In genomic region chr10:130924138-130924819, GRCh38 we compare ENCODE assay signal across 16 cellular contexts.
DNase-seq lines count a peak whose midpoint lies in the region; ATAC-seq and TF ChIP-seq lines count a peak whose summit lies in the region.
"Had no signal": no experiment of that assay in that cellular context is flagged by ENCODE, and none has a peak within 500 bp of the region (broad histone marks: within the 10 kb centered on the region; RNA-seq: fewer than 3 reads in every experiment).

No MANE protein-coding gene starts in this region.

- H3K27me3 ChIP-seq in endodermal cell (ENCODE audit: control insufficient read depth, insufficient read depth, low read length, poor library complexity, severe bottlenecking): no peaks in the 10 kb centered on the region

- H3K36me3 ChIP-seq in endodermal cell (ENCODE audit: control insufficient read depth, insufficient read depth, low read length): no peaks in the 10 kb centered on the region
- H3K36me3 ChIP-seq: esophagus squamous epithelium, heart left ventricle, suprapubic skin had no signal

- CTCF ChIA-PET in activated CD4-positive, alpha-beta T cell treated with anti-CD3 and anti-CD28 coated beads for 36 hours (lab: Charles Lee): no interaction called here

- peak; percentile 39 for DNase-seq in activated CD4-positive, alpha-beta T cell treated with anti-CD3 and anti-CD28 coated beads for 36 hours
- no peak for DNase-seq in activated CD4-positive, alpha-beta T cell treated with anti-CD3 and anti-CD28 coated beads, Interleukin-2, amount 50 U/mL, for 1 hour
- DNase-seq in MV-4-11 (lab: John Stamatoyannopoulos, UW) (peak; percentile 1), endodermal cell (peak; percentile 89), progenitor cell of endocrine pancreas (ENCODE audit: low spot score, unreplicated experiment) (peak; percentile 62), pons (ENCODE audit: low spot score) (no peak)
- DNase-seq: activated gamma-delta T cell; CD4-positive, alpha-beta T cell; esophagus squamous epithelium; heart left ventricle; NCI-H2029; SHP77 treated with DMSO at 0.1 percent for 48 hours had no signal

- H3K4me1 ChIP-seq in endodermal cell (ENCODE audit: control insufficient read depth, insufficient read depth, low read length): no peaks in the 10 kb centered on the region
- H3K4me1 ChIP-seq: heart left ventricle, suprapubic skin had no signal

- POLR2A ChIA-PET in activated CD4-positive, alpha-beta T cell treated with anti-CD3 and anti-CD28 coated beads for 36 hours (lab: Charles Lee): no interaction called here

- no peak overlapping the region for H3K4me3 ChIP-seq in endodermal cell (ENCODE audit: low read length)
- H3K4me3 ChIP-seq: esophagus squamous epithelium, heart left ventricle, suprapubic skin had no signal

- no peak overlapping the region for H3K27ac ChIP-seq in endodermal cell (ENCODE audit: low read depth, low read length)
- H3K27ac ChIP-seq: esophagus squamous epithelium, heart left ventricle, suprapubic skin had no signal

- no peaks in the 10 kb centered on the region for H3K27me3 Mint-ChIP-seq in activated CD4-positive, alpha-beta T cell treated with anti-CD3 and anti-CD28 coated beads for 36 hours
- H3K27me3 Mint-ChIP-seq in endodermal cell (ENCODE audit: insufficient read depth) (peaks cover under 1% of the 10 kb centered on the region), progenitor cell of endocrine pancreas (peaks cover 6% of the 10 kb centered on the region)
- H3K27me3 Mint-ChIP-seq: CD4-positive, alpha-beta T cell had no signal

- no peak overlapping the region for H3K27ac Mint-ChIP-seq in activated CD4-positive, alpha-beta T cell treated with anti-CD3 and anti-CD28 coated beads for 36 hours
- H3K27ac Mint-ChIP-seq in endodermal cell (no peak overlapping the region), progenitor cell of endocrine pancreas (no peak overlapping the region)
- H3K27ac Mint-ChIP-seq: CD4-positive, alpha-beta T cell; T-helper 2 cell treated with Interferon-gamma antibody and Interleukin-4, amounts not matched to agents 5 μg/mL and 100 μg/mL, for 36 hours had no signal

- no peaks in the 10 kb centered on the region for H3K4me1 Mint-ChIP-seq in activated CD4-positive, alpha-beta T cell treated with anti-CD3 and anti-CD28 coated beads for 36 hours
- H3K4me1 Mint-ChIP-seq in endodermal cell: no peaks in the 10 kb centered on the region
- no peaks in the 10 kb centered on the region for H3K4me1 Mint-ChIP-seq in progenitor cell of endocrine pancreas (ENCODE audit: low read depth)

- TF ChIP-seq CTCF in endodermal cell (conservative IDR thresholded peaks at IDR 0.05) (no peak), progenitor cell of endocrine pancreas (IDR thresholded peaks at IDR 0.05; ENCODE audit: unreplicated experiment) (no peak)

- no peaks in the 10 kb centered on the region for H3K9me3 Mint-ChIP-seq in activated CD4-positive, alpha-beta T cell treated with anti-CD3 and anti-CD28 coated beads for 36 hours (ENCODE audit: low read depth)
- no peaks in the 10 kb centered on the region for H3K9me3 Mint-ChIP-seq in endodermal cell
- H3K9me3 Mint-ChIP-seq in progenitor cell of endocrine pancreas (ENCODE audit: low read depth): no peaks in the 10 kb centered on the region
- H3K9me3 Mint-ChIP-seq: CD4-positive, alpha-beta T cell; T-helper 2 cell treated with Interferon-gamma antibody and Interleukin-4, amounts not matched to agents 5 μg/mL and 100 μg/mL, for 36 hours had no signal

- H3K4me3 Mint-ChIP-seq in activated CD4-positive, alpha-beta T cell treated with anti-CD3 and anti-CD28 coated beads for 36 hours: no peak overlapping the region
- no peak overlapping the region for H3K4me3 Mint-ChIP-seq in endodermal cell
- H3K4me3 Mint-ChIP-seq in progenitor cell of endocrine pancreas (ENCODE audit: low read depth): no peak overlapping the region
- H3K4me3 Mint-ChIP-seq: CD4-positive, alpha-beta T cell; T-helper 2 cell treated with Interferon-gamma antibody and Interleukin-4, amounts not matched to agents 5 μg/mL and 100 μg/mL, for 36 hours had no signal

- intact Hi-C loops in activated CD4-positive, alpha-beta T cell treated with anti-CD3 and anti-CD28 coated beads for 36 hours (cut with DNase I, micrococcal nuclease): no loop called here

- no peaks in the 10 kb centered on the region for H3K36me3 Mint-ChIP-seq in activated CD4-positive, alpha-beta T cell treated with anti-CD3 and anti-CD28 coated beads for 36 hours (ENCODE audit: low read depth)
- H3K36me3 Mint-ChIP-seq in endodermal cell (ENCODE audit: low read depth): no peaks in the 10 kb centered on the region
- H3K36me3 Mint-ChIP-seq in progenitor cell of endocrine pancreas (ENCODE audit: insufficient read depth): no peaks in the 10 kb centered on the region

- H3K9ac ChIP-seq in endodermal cell (ENCODE audit: extremely low read depth, low read length, poor library complexity, severe bottlenecking): no peak overlapping the region

- ATAC-seq in activated CD4-positive, alpha-beta T cell treated with anti-CD3 and anti-CD28 coated beads for 36 hours: no peak
- ATAC-seq in GM18511 (IDR thresholded peaks at IDR 0.05; ENCODE audit: unreplicated experiment) (no peak), HG03097 (IDR thresholded peaks at IDR 0.05; ENCODE audit: low FRiP score, unreplicated experiment) (no peak)

- H3K9me3 ChIP-seq in endodermal cell (ENCODE audit: control insufficient read depth, low read length): no peaks in the 10 kb centered on the region
- H3K9me3 ChIP-seq: esophagus squamous epithelium, heart left ventricle, suprapubic skin had no signal

- WGBS in endodermal cell (ENCODE audit: insufficient coverage in 1 of 2, insufficient read length in 1 of 2), 2 experiments: 49 to 87% methylated on average over 7 to 17 of the region's 17 CpGs

Comparison
In these comparisons a context has a peak if more than half of its experiments do, and no peak if none do; other contexts are left out.
1. DNase-seq: peak in activated CD4-positive, alpha-beta T cell treated with anti-CD3 and anti-CD28 coated beads for 36 hours (single experiment), MV-4-11 (single experiment), endodermal cell (single experiment) and progenitor cell of endocrine pancreas (single experiment); none in activated CD4-positive, alpha-beta T cell treated with anti-CD3 and anti-CD28 coated beads, Interleukin-2, amount 50 U/mL, for 1 hour (single experiment) and pons (single experiment).